Comparison of ENCODE assay signal across 28 cellular contexts in genomic region chr3:179495483-179495882, GRCh38.
"Had no signal": no experiment of that assay in that cellular context is flagged by ENCODE, and none has a peak within 500 bp of the region (broad histone marks: within the 10 kb centered on the region; RNA-seq: fewer than 3 reads in every experiment).

No MANE protein-coding gene starts in this region.

- H3K4me1 Mint-ChIP-seq: nephron; neural progenitor cell; stimulated activated effector memory CD8-positive, alpha-beta T cell treated with anti-CD3 and anti-CD28 coated beads, Interleukin-12 subunit alpha, Interleukin-12 subunit beta, amount 100 ng/mL, for 72 hours; stimulated activated naive B cell treated with anti-CD40 and anti-IgM and Interleukin-4, amounts not matched to agents 10 μg/mL and 1 μg/mL and 100 μg/mL, for 72 hours had no signal

- DNase-seq: occipital lobe; ovary; posterior cingulate gyrus; psoas muscle; right cardiac atrium; right lobe of liver; sigmoid colon; small intestine; stimulated activated CD4-positive, alpha-beta T cell treated with anti-CD3 and anti-CD28 coated beads, Interleukin-15, amount 100 ng/mL, for 24 hours; stimulated activated CD4-positive, alpha-beta T cell treated with anti-CD3 and anti-CD28 coated beads, Interleukin-2, amount 100 ng/mL, for 24 hours; stimulated activated CD4-positive, alpha-beta T cell treated with anti-CD3 and anti-CD28 coated beads, Interleukin-2, amount 100 ng/mL, for 48 hours; stimulated activated CD4-positive, alpha-beta T cell treated with anti-CD3 and anti-CD28 coated beads, Interleukin-4, amount 100 ng/mL, for 24 hours; stimulated activated naive B cell treated with anti-CD40 and anti-IgM and Interleukin-4, amounts not matched to agents 10 μg/mL and 1 μg/mL and 100 μg/mL, for 72 hours; stimulated activated naive CD4-positive, alpha-beta T cell treated with Interleukin-2 at 50 U/mL for 16 hours; stomach; thyroid gland; trophoblast cell; upper lobe of left lung had no signal

- H3K4me2 ChIP-seq: neural progenitor cell had no signal

- H2AFZ ChIP-seq: neural progenitor cell, parathyroid adenoma had no signal

- H3K27me3 ChIP-seq: neural progenitor cell, ovary, right lobe of liver, sigmoid colon, stomach, thyroid gland, tibial nerve, upper lobe of left lung, vagina had no signal

- H3K9ac ChIP-seq: neural progenitor cell, parathyroid adenoma had no signal

- H3K27ac ChIP-seq: neural progenitor cell, ovary, parathyroid adenoma, psoas muscle, right lobe of liver, sigmoid colon, stomach, thoracic aorta, thyroid gland, tibial nerve, upper lobe of left lung, vagina had no signal

- H3K27ac Mint-ChIP-seq: nephron; neural progenitor cell; progenitor cell of endocrine pancreas; stimulated activated effector memory CD8-positive, alpha-beta T cell treated with anti-CD3 and anti-CD28 coated beads, Interleukin-12 subunit alpha, Interleukin-12 subunit beta, amount 100 ng/mL, for 72 hours; stimulated activated naive B cell treated with anti-CD40 and anti-IgM and Interleukin-4, amounts not matched to agents 10 μg/mL and 1 μg/mL and 100 μg/mL, for 72 hours; stimulated activated naive CD8-positive, alpha-beta T cell treated with anti-CD3 and anti-CD28 coated beads, Interleukin-15, Interleukin-2, amounts not matched to agents 100 ng/mL and 50 ng/mL, for 24 hours had no signal

- ATAC-seq: psoas muscle; right cardiac atrium; right lobe of liver; stimulated activated effector memory CD8-positive, alpha-beta T cell treated with anti-CD3 and anti-CD28 coated beads, Interleukin-12 subunit alpha, Interleukin-12 subunit beta, amount 100 ng/mL, for 72 hours; stimulated activated naive B cell treated with anti-CD40 and anti-IgM and Interleukin-4, amounts not matched to agents 10 μg/mL and 1 μg/mL and 100 μg/mL, for 72 hours had no signal

- H3K4me3 ChIP-seq: neural progenitor cell, ovary, psoas muscle, right lobe of liver, sigmoid colon, stomach, thoracic aorta, thyroid gland, tibial nerve, upper lobe of left lung, vagina had no signal

- H3K36me3 ChIP-seq: neural progenitor cell, ovary, right lobe of liver, sigmoid colon, stomach, thoracic aorta, thyroid gland, tibial nerve, upper lobe of left lung, vagina had no signal

- FAIRE-seq: small intestine, urothelium cell line had no signal

- H3K36me3 Mint-ChIP-seq: stimulated activated effector memory CD8-positive, alpha-beta T cell treated with anti-CD3 and anti-CD28 coated beads, Interleukin-12 subunit alpha, Interleukin-12 subunit beta, amount 100 ng/mL, for 72 hours had no signal

- H3K4me1 ChIP-seq: neural progenitor cell, parathyroid adenoma, psoas muscle, right lobe of liver, sigmoid colon, stomach, thyroid gland, tibial nerve, upper lobe of left lung, vagina had no signal

- H3K9me3 ChIP-seq: thyroid gland had no signal

- H3K27me3 Mint-ChIP-seq: progenitor cell of endocrine pancreas; stimulated activated naive CD8-positive, alpha-beta T cell treated with anti-CD3 and anti-CD28 coated beads, Interleukin-15, Interleukin-2, amounts not matched to agents 100 ng/mL and 50 ng/mL, for 24 hours had no signal

- H3K79me2 ChIP-seq: parathyroid adenoma had no signal

- H3K4me3 Mint-ChIP-seq: nephron; neural progenitor cell; stimulated activated effector memory CD8-positive, alpha-beta T cell treated with anti-CD3 and anti-CD28 coated beads, Interleukin-12 subunit alpha, Interleukin-12 subunit beta, amount 100 ng/mL, for 72 hours; stimulated activated naive B cell treated with anti-CD40 and anti-IgM and Interleukin-4, amounts not matched to agents 10 μg/mL and 1 μg/mL and 100 μg/mL, for 72 hours; stimulated activated naive CD8-positive, alpha-beta T cell treated with anti-CD3 and anti-CD28 coated beads, Interleukin-15, Interleukin-2, amounts not matched to agents 100 ng/mL and 50 ng/mL, for 24 hours had no signal
